ENCODE assay signal across 8 cellular contexts in genomic region chr20:6828794-6829423, GRCh38.
DNase-seq lines count a peak whose midpoint lies in the region; ATAC-seq, FAIRE-seq and TF ChIP-seq lines count a peak whose summit lies in the region.

No MANE protein-coding gene starts in this region.

- TF ChIP-seq CTCF in Panc1 (IDR thresholded peaks at IDR 0.05) (peak; percentile 73), bronchial epithelial cell (IDR thresholded peaks at IDR 0.05; ENCODE audit: insufficient read depth, low read length, severe bottlenecking) (peak; percentile 59), kidney (IDR thresholded peaks at IDR 0.05; ENCODE audit: borderline replicate concordance, extremely low read depth, insufficient read depth) (peak; percentile 67)

- H3K4me3 ChIP-seq in H7 (ENCODE audit: insufficient read depth, low read depth, low read length): no peak overlapping the region
- no peak overlapping the region for H3K4me3 ChIP-seq in Panc1 (ENCODE audit: low read depth in 2 of 2, low read length in 2 of 2)
- no peak overlapping the region for H3K4me3 ChIP-seq in bronchial epithelial cell (ENCODE audit: low read depth, low read length)
- H3K4me3 ChIP-seq in kidney (ENCODE audit: low read length in 2 of 2): no peak overlapping the region

- in situ Hi-C loops in Panc1 (cut with HindIII; ENCODE audit: low pct_unique_long_range_greater_than_20kb, low sequenced_read_pairs): no loop called here

- intact Hi-C loops in Panc1 (cut with micrococcal nuclease; ENCODE audit: unreplicated experiment) (loop anchor here (2.0 to 10.0 kb wide), 2 partner anchors 456 to 1030 kb away; no protein-coding TSS in a partner anchor), kidney (cut with DNase I) (no loop called here)

- ATAC-seq in Panc1: peak; percentile 88

- H3K9ac ChIP-seq in kidney (ENCODE audit: low read length in 2 of 2): no peak overlapping the region

- no peak for FAIRE-seq in bronchial epithelial cell (lab: Jason Lieb, UNC)
- FAIRE-seq in kidney (lab: Jason Lieb, UNC): peak; percentile 8

- CTCF ChIA-PET in Panc1 (lab: Charles Lee): no interaction called here

- no peaks in the 10 kb centered on the region for H3K27me3 ChIP-seq in H7 (ENCODE audit: control insufficient read depth, insufficient read depth, low read length)
- no peaks in the 10 kb centered on the region for H3K27me3 ChIP-seq in Panc1 (ENCODE audit: control insufficient read depth, insufficient read depth, low read length)
- no peaks in the 10 kb centered on the region for H3K27me3 ChIP-seq in bronchial epithelial cell (ENCODE audit: control insufficient read depth, insufficient read depth, low read length)

- H3K27ac ChIP-seq in Panc1 (ENCODE audit: low read length) (no peak overlapping the region), kidney (ENCODE audit: low read depth in 2 of 2, low read length in 2 of 2) (no peak overlapping the region)

- peak; percentile 2 for DNase-seq in activated naive CD4-positive, alpha-beta T cell treated with Interleukin-2 at 50 U/mL for 16 hours
- no peak for DNase-seq in activated naive CD4-positive, alpha-beta T cell (lab: John Stamatoyannopoulos, UW)
- DNase-seq in H7: peak; percentile 20
- DNase-seq in KG1 (lab: John Stamatoyannopoulos, UW): peak; percentile 5
- DNase-seq in Panc1 (ENCODE audit: low read depth, low spot score): peak; percentile 42
- peak; percentile 71 for DNase-seq in bronchial epithelial cell (ENCODE audit: low read depth)
- no peak for DNase-seq in kidney
- peak; percentile 19 to 35 for DNase-seq in stimulated activated CD4-positive, alpha-beta T cell treated with anti-CD3 and anti-CD28 coated beads, Interleukin-2, amount 100 ng/mL, for 48 hours

- POLR2A ChIA-PET in Panc1 (lab: Charles Lee): no interaction called here

- no peaks in the 10 kb centered on the region for H3K9me3 ChIP-seq in Panc1 (ENCODE audit: control insufficient read depth, insufficient read depth, low read depth, low read length)
- H3K9me3 ChIP-seq in kidney (ENCODE audit: control insufficient read depth in 1 of 2, low read length in 2 of 2): no peaks in the 10 kb centered on the region

- H3K36me3 ChIP-seq in H7 (replicated peaks; ENCODE audit: control insufficient read depth, insufficient read depth, low read length) (no peaks in the 10 kb centered on the region; the same call in 1 of the 2 replicates), Panc1 (ENCODE audit: control insufficient read depth, insufficient read depth, low read length) (no peaks in the 10 kb centered on the region), bronchial epithelial cell (ENCODE audit: control insufficient read depth, insufficient read depth, low read length) (no peaks in the 10 kb centered on the region), kidney (ENCODE audit: control insufficient read depth in 1 of 2, insufficient read depth in 2 of 2, low read length in 2 of 2) (no peaks in the 10 kb centered on the region)

- BruUV-seq in Panc1 (replicated peaks; lab: Mats Ljungman, UMichigan): no TSS peak

- H3K4me1 ChIP-seq in Panc1 (ENCODE audit: control insufficient read depth, insufficient read depth, low read length) (no peaks in the 10 kb centered on the region), kidney (ENCODE audit: control insufficient read depth in 1 of 2, insufficient read depth in 1 of 2, low read depth in 1 of 2, low read length in 2 of 2) (no peaks in the 10 kb centered on the region)

Comparison
In these comparisons a context has a peak if more than half of its experiments do, and no peak if none do; other contexts are left out.
1. DNase-seq: peak in activated naive CD4-positive, alpha-beta T cell treated with Interleukin-2 at 50 U/mL for 16 hours (single experiment), H7 (single experiment), KG1 (single experiment), Panc1 (single experiment), bronchial epithelial cell (single experiment) and stimulated activated CD4-positive, alpha-beta T cell treated with anti-CD3 and anti-CD28 coated beads, Interleukin-2, amount 100 ng/mL, for 48 hours (2 of 2); none in activated naive CD4-positive, alpha-beta T cell (0 of 4) and kidney (single experiment).
2. Peak in every context shown above with its lines, with median percentiles within 50 percentile points of each other: CTCF ChIP-seq.